Comparison of ENCODE assay signal across 29 cellular contexts in genomic region chr4:145081756-145082155, GRCh38.
"Had no signal": no experiment of that assay in that cellular context is flagged by ENCODE, and none has a peak within 500 bp of the region (broad histone marks: within the 10 kb centered on the region; RNA-seq: fewer than 3 reads in every experiment).

No MANE protein-coding gene starts in this region.

- DNase-seq: stimulated activated CD4-positive, alpha-beta T cell treated with anti-CD3 and anti-CD28 coated beads, Interleukin-2, amount 100 ng/mL, for 48 hours; stimulated activated CD4-positive, alpha-beta T cell treated with anti-CD3 and anti-CD28 coated beads, Interleukin-4, amount 100 ng/mL, for 1 hour; stimulated activated CD4-positive, alpha-beta T cell treated with anti-CD3 and anti-CD28 coated beads, Interleukin-4, amount 100 ng/mL, for 24 hours; stimulated activated CD4-positive, alpha-beta T cell treated with anti-CD3 and anti-CD28 coated beads, Interleukin-4, amount 100 ng/mL, for 4 hours; stimulated activated CD8-positive, alpha-beta memory T cell treated with anti-CD3 and anti-CD28 coated beads, Interleukin-4, amount 100 ng/mL, for 48 hours; stimulated activated naive B cell treated with anti-CD40 and anti-IgM and Interleukin-4, amounts not matched to agents 10 μg/mL and 1 μg/mL and 100 μg/mL, for 72 hours; stimulated activated naive CD4-positive, alpha-beta T cell; stimulated activated naive CD4-positive, alpha-beta T cell treated with Interleukin-2 at 50 U/mL for 16 hours; stimulated activated naive CD8-positive, alpha-beta T cell treated with anti-CD3 and anti-CD28 coated beads, Interleukin-15, amount 100 ng/mL, for 72 hours; stimulated activated naive CD8-positive, alpha-beta T cell treated with anti-CD3 and anti-CD28 coated beads, Interleukin-15, Interleukin-2, amounts not matched to agents 100 U/mL and 50 U/mL, for 24 hours; stomach; substantia nigra; testis; thyroid gland; tibial artery; transverse colon; trophoblast cell; upper lobe of left lung; upper lobe of right lung; uterus had no signal

- H3K27ac ChIP-seq: stomach, suprapubic skin, testis, thoracic aorta, thyroid gland, tibial artery, tibial nerve, transverse colon, upper lobe of left lung, upper lobe of right lung, uterus, vagina had no signal

- FAIRE-seq: urothelium cell line had no signal

- H3K27ac Mint-ChIP-seq: stimulated activated effector memory CD8-positive, alpha-beta T cell treated with anti-CD3 and anti-CD28 coated beads, Interleukin-12 subunit alpha, Interleukin-12 subunit beta, amount 100 ng/mL, for 72 hours; stimulated activated memory B cell treated with anti-CD40 and anti-IgM and Interleukin-4, amounts not matched to agents 10 μg/mL and 1 μg/mL and 100 μg/mL, for 72 hours; stimulated activated naive B cell treated with anti-CD40 and anti-IgM and Interleukin-4, amounts not matched to agents 10 μg/mL and 1 μg/mL and 100 μg/mL, for 72 hours; stimulated activated naive CD8-positive, alpha-beta T cell treated with anti-CD3 and anti-CD28 coated beads, Interleukin-15, amount 100 ng/mL, for 72 hours; stimulated activated naive CD8-positive, alpha-beta T cell treated with anti-CD3 and anti-CD28 coated beads, Interleukin-15, Interleukin-2, amounts not matched to agents 100 ng/mL and 50 ng/mL, for 24 hours; type B pancreatic cell had no signal

- H3K9me3 ChIP-seq: stomach, suprapubic skin, testis, thoracic aorta, thyroid gland, tibial artery, upper lobe of left lung, upper lobe of right lung, uterus, vagina had no signal

- H3K4me1 ChIP-seq: stomach, suprapubic skin, testis, thyroid gland, tibial artery, tibial nerve, transverse colon, upper lobe of left lung, upper lobe of right lung, uterus, vagina had no signal

- H3K27me3 Mint-ChIP-seq: stimulated activated memory B cell treated with anti-CD40 and anti-IgM and Interleukin-4, amounts not matched to agents 10 μg/mL and 1 μg/mL and 100 μg/mL, for 72 hours; stimulated activated naive B cell treated with anti-CD40 and anti-IgM and Interleukin-4, amounts not matched to agents 10 μg/mL and 1 μg/mL and 100 μg/mL, for 72 hours; stimulated activated naive CD8-positive, alpha-beta T cell treated with anti-CD3 and anti-CD28 coated beads, Interleukin-15, amount 100 ng/mL, for 72 hours; stimulated activated naive CD8-positive, alpha-beta T cell treated with anti-CD3 and anti-CD28 coated beads, Interleukin-15, Interleukin-2, amounts not matched to agents 100 ng/mL and 50 ng/mL, for 24 hours; type B pancreatic cell had no signal

- H3K4me3 ChIP-seq: stomach, suprapubic skin, testis, thoracic aorta, thyroid gland, tibial artery, tibial nerve, transverse colon, upper lobe of left lung, upper lobe of right lung, uterus, vagina had no signal

- ATAC-seq: stimulated activated effector memory CD8-positive, alpha-beta T cell treated with anti-CD3 and anti-CD28 coated beads, Interleukin-12 subunit alpha, Interleukin-12 subunit beta, amount 100 ng/mL, for 72 hours; stimulated activated memory B cell treated with anti-CD40 and anti-IgM and Interleukin-4, amounts not matched to agents 10 μg/mL and 1 μg/mL and 100 μg/mL, for 72 hours; stimulated activated naive B cell treated with anti-CD40 and anti-IgM and Interleukin-4, amounts not matched to agents 10 μg/mL and 1 μg/mL and 100 μg/mL, for 72 hours; stimulated activated naive CD8-positive, alpha-beta T cell treated with anti-CD3 and anti-CD28 coated beads, Interleukin-15, amount 100 ng/mL, for 72 hours; stimulated activated naive CD8-positive, alpha-beta T cell treated with anti-CD3 and anti-CD28 coated beads, Interleukin-15, Interleukin-2, amounts not matched to agents 100 U/mL and 50 U/mL, for 24 hours; upper lobe of right lung had no signal

- H3K27me3 ChIP-seq: stomach, suprapubic skin, testis, thyroid gland, tibial artery, tibial nerve, transverse colon, upper lobe of left lung, upper lobe of right lung, uterus, vagina had no signal

- H3K9me3 Mint-ChIP-seq: stimulated activated effector memory CD8-positive, alpha-beta T cell treated with anti-CD3 and anti-CD28 coated beads, Interleukin-12 subunit alpha, Interleukin-12 subunit beta, amount 100 ng/mL, for 72 hours had no signal

- H3K36me3 ChIP-seq: thyroid gland, uterus had no signal

- H3K4me3 Mint-ChIP-seq: stimulated activated effector memory CD8-positive, alpha-beta T cell treated with anti-CD3 and anti-CD28 coated beads, Interleukin-12 subunit alpha, Interleukin-12 subunit beta, amount 100 ng/mL, for 72 hours; stimulated activated memory B cell treated with anti-CD40 and anti-IgM and Interleukin-4, amounts not matched to agents 10 μg/mL and 1 μg/mL and 100 μg/mL, for 72 hours; stimulated activated naive B cell treated with anti-CD40 and anti-IgM and Interleukin-4, amounts not matched to agents 10 μg/mL and 1 μg/mL and 100 μg/mL, for 72 hours; stimulated activated naive CD8-positive, alpha-beta T cell treated with anti-CD3 and anti-CD28 coated beads, Interleukin-15, amount 100 ng/mL, for 72 hours; stimulated activated naive CD8-positive, alpha-beta T cell treated with anti-CD3 and anti-CD28 coated beads, Interleukin-15, Interleukin-2, amounts not matched to agents 100 ng/mL and 50 ng/mL, for 24 hours; type B pancreatic cell had no signal
